In the genomic region with DNA sequence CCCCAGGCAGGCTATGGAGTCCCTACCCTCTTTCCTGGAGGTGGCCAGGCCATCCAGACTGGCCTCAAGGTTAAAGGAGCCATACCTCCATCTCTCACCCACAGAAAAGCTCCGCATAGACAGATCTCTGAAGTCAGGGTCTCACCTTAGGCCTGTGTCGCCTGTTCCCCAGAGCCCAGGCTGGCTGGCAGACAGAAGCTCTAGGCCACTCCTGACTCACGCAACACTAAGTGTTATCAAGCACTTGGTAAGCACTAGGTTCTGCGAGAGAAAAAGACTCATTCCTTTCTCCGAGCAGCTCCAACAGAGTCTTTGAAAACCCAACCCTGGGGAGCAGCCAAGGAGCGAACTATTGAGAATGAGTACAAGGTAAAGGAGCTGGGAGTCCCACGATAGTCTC, we compare ENCODE assay signal across 11 cellular contexts. TPM values are rescaled to one million over a fixed set of nuclear protein-coding genes. Genes with fewer than 3 reads are reported as not detected.
DNase-seq lines count a peak whose midpoint lies in the region; ATAC-seq, FAIRE-seq and TF ChIP-seq lines count a peak whose summit lies in the region.
"Had no signal": no experiment of that assay in that cellular context is flagged by ENCODE, and none has a peak within 500 bp of the region (broad histone marks: within the 10 kb centered on the region; RNA-seq: fewer than 3 reads in every experiment).

No MANE protein-coding gene starts in this region.

- H3K4me3 ChIP-seq in bronchial epithelial cell (ENCODE audit: low read depth, low read length) = no peak overlapping the region
- H3K4me3 ChIP-seq in muscle layer of colon (ENCODE audit: low read depth in 1 of 2, low read length in 2 of 2) = peak overlapping the region in 1 of 2 donors; percentile 6

- DNase-seq in stimulated activated naive CD8-positive, alpha-beta T cell treated with anti-CD3 and anti-CD28 coated beads, Interleukin-15, amount 100 ng/mL, for 72 hours = no peak
- no peak for DNase-seq in stimulated activated naive CD8-positive, alpha-beta T cell treated with anti-CD3 and anti-CD28 coated beads, Interleukin-15, Interleukin-2, amounts not matched to agents 100 U/mL and 50 U/mL, for 24 hours
- DNase-seq in bronchial epithelial cell (ENCODE audit: low read depth) = peak; percentile 57
- no peak for DNase-seq in activated effector memory CD4-positive, alpha-beta T cell treated with Interleukin-2 at 50 U/mL for 16 hours
- no peak for DNase-seq in midbrain (lab: John Stamatoyannopoulos, UW)
- DNase-seq in NCI-H69 (lab: John Stamatoyannopoulos, UW) = no peak
- DNase-seq: activated CD8-positive, alpha-beta memory T cell treated with anti-CD3 and anti-CD28 coated beads for 24 hours; Calu3 had no signal

- H3K27me3 ChIP-seq in bronchial epithelial cell (ENCODE audit: control insufficient read depth, insufficient read depth, low read length) (no peaks in the 10 kb centered on the region), muscle layer of colon (ENCODE audit: control insufficient read depth in 1 of 2, insufficient read depth in 2 of 2, low read length in 2 of 2) (no peaks in the 10 kb centered on the region)

- peaks cover 5% of the 10 kb centered on the region for H3K36me3 ChIP-seq in bronchial epithelial cell (ENCODE audit: control insufficient read depth, insufficient read depth, low read length)
- H3K36me3 ChIP-seq in muscle layer of colon (ENCODE audit: insufficient read depth, low read length) = peaks cover 17% of the 10 kb centered on the region

- peaks cover 83% of the 10 kb centered on the region for H3K4me1 Mint-ChIP-seq in stimulated activated naive CD8-positive, alpha-beta T cell treated with anti-CD3 and anti-CD28 coated beads, Interleukin-15, amount 100 ng/mL, for 72 hours

- no peak for ATAC-seq in stimulated activated naive CD8-positive, alpha-beta T cell treated with anti-CD3 and anti-CD28 coated beads, Interleukin-15, amount 100 ng/mL, for 72 hours
- no peak for ATAC-seq in stimulated activated naive CD8-positive, alpha-beta T cell treated with anti-CD3 and anti-CD28 coated beads, Interleukin-15, Interleukin-2, amounts not matched to agents 100 U/mL and 50 U/mL, for 24 hours
- ATAC-seq in HG03432 (IDR thresholded peaks at IDR 0.05; ENCODE audit: unreplicated experiment) = no peak

- no peak overlapping the region for H3K27ac Mint-ChIP-seq in stimulated activated naive CD8-positive, alpha-beta T cell treated with anti-CD3 and anti-CD28 coated beads, Interleukin-15, amount 100 ng/mL, for 72 hours
- H3K27ac Mint-ChIP-seq: memory B cell had no signal

- no peak for FAIRE-seq in bronchial epithelial cell (lab: Jason Lieb, UNC)

- peak overlapping the region; percentile 58 for H3K27ac ChIP-seq in muscle layer of colon (ENCODE audit: low read depth, low read length)

- H3K9ac ChIP-seq in muscle layer of colon (ENCODE audit: low read length) = no peak overlapping the region

- H3K9me3 Mint-ChIP-seq in stimulated activated naive CD8-positive, alpha-beta T cell treated with anti-CD3 and anti-CD28 coated beads, Interleukin-15, amount 100 ng/mL, for 72 hours = no peaks in the 10 kb centered on the region
- H3K9me3 Mint-ChIP-seq: memory B cell had no signal

- no peaks in the 10 kb centered on the region for H3K9me3 ChIP-seq in muscle layer of colon (ENCODE audit: low read length)

- TF ChIP-seq CTCF in bronchial epithelial cell (IDR thresholded peaks at IDR 0.05; ENCODE audit: insufficient read depth, low read length, severe bottlenecking) = no peak

- H3K27me3 Mint-ChIP-seq in stimulated activated naive CD8-positive, alpha-beta T cell treated with anti-CD3 and anti-CD28 coated beads, Interleukin-15, amount 100 ng/mL, for 72 hours = no peaks in the 10 kb centered on the region
- H3K27me3 Mint-ChIP-seq: memory B cell had no signal

- peak overlapping the region; percentile 66 to 97 for H3K4me3 Mint-ChIP-seq in stimulated activated naive CD8-positive, alpha-beta T cell treated with anti-CD3 and anti-CD28 coated beads, Interleukin-15, amount 100 ng/mL, for 72 hours
- H3K4me3 Mint-ChIP-seq: memory B cell had no signal

- peaks cover 81% of the 10 kb centered on the region for H3K4me1 ChIP-seq in muscle layer of colon (ENCODE audit: insufficient read depth, low read length)

RNA-seq across cellular contexts. Expression of a gene that starts 6.1 kb away (rescaled TPM):
- 11.5 and 19.2 TPM in 2 replicates for total RNA-seq in bronchial epithelial cell
